In the genomic region with DNA sequence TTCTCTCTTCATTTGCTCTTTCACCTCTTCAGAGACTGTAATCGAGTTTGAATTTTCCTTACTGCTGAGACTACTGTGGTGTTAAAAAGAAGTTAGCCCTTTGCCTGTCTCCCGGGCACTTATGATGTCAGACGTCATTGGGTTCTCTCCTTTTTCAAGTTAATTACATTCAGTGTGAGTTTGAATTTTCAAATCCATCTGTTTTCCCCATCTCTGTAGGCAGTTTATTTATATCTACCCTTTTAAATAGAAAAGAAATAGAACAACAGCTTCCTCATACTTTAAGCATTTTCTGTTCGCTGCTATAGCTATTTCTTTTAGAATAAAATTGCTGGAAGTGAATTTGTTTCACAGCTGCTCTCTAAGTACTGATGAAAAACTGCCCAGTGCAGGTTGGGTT, we compare ENCODE assay signal across 1 cellular context.
TF ChIP-seq lines count a peak whose summit lies in the region.

No MANE protein-coding gene starts in this region.

TF ChIP-seq in H1, 55 proteins besides CTCF, POLR2A, EP300 and RAD21 (continued from another document):
- TF ChIP-seq TCF12 (IDR thresholded peaks at IDR 0.05; ENCODE audit: low read depth, low read length) (no peak), CBX8 (IDR thresholded peaks at IDR 0.05; ENCODE audit: borderline replicate concordance, low read depth, low read length) (no peak), SP1 (IDR thresholded peaks at IDR 0.05; ENCODE audit: low read depth, low read length) (no peak), BACH1 (IDR thresholded peaks at IDR 0.05; ENCODE audit: low read length) (no peak), YY1 (IDR thresholded peaks at IDR 0.05; ENCODE audit: low read depth, low read length) (no peak), SIN3A (conservative IDR thresholded peaks at IDR 0.05 in 1 of 2, IDR thresholded peaks at IDR 0.05 in 1 of 2; ENCODE audit: low read depth in 1 of 2, low read length in 2 of 2) (no peak), ZNF274 (IDR thresholded peaks at IDR 0.05; ENCODE audit: borderline replicate concordance, extremely low read depth, low read length) (no peak), GTF2F1 (IDR thresholded peaks at IDR 0.05; ENCODE audit: borderline replicate concordance, low read depth, low read length) (no peak), TAF7 (optimal IDR thresholded peaks at IDR 0.05; ENCODE audit: borderline replicate concordance, low read depth, low read length) (no peak)
- TF ChIP-seq, protein P1, sequence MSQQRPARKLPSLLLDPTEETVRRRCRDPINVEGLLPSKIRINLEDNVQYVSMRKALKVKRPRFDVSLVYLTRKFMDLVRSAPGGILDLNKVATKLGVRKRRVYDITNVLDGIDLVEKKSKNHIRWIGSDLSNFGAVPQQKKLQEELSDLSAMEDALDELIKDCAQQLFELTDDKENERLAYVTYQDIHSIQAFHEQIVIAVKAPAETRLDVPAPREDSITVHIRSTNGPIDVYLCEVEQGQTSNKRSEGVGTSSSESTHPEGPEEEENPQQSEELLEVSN (IDR thresholded peaks at IDR 0.05) = no peak
TF ChIP-seq in H1: peak in this region for 0.
